1 cellular context compared by ENCODE assay signal in genomic region chr1:192632188-192632587, GRCh38.
TF ChIP-seq lines count a peak whose summit lies in the region.

No MANE protein-coding gene starts in this region.

TF ChIP-seq in SK-N-SH treated with all-trans-retinoic acid at 6 μM for 48 hours, 23 proteins besides CTCF, POLR2A, EP300 and RAD21 (continued from another document):
- TF ChIP-seq CSRNP3 (CRISPR knock-in tag; IDR thresholded peaks at IDR 0.05), result no peak
- no peak for TF ChIP-seq POU6F1 (CRISPR knock-in tag; IDR thresholded peaks at IDR 0.05; ENCODE audit: borderline replicate concordance, low read depth)
- no peak for TF ChIP-seq SNAI2 (CRISPR knock-in tag; IDR thresholded peaks at IDR 0.05)
